Comparison of ENCODE assay signal across 10 cellular contexts in genomic region chr3:115657168-115657567, GRCh38. TPM values are rescaled to one million over a fixed set of nuclear protein-coding genes. Genes with fewer than 3 reads are reported as not detected.
DNase-seq lines count a peak whose midpoint lies in the region; ATAC-seq lines count a peak whose summit lies in the region.
"Had no signal": no experiment of that assay in that cellular context is flagged by ENCODE, and none has a peak within 500 bp of the region (broad histone marks: within the 10 kb centered on the region; RNA-seq: fewer than 3 reads in every experiment).

No MANE protein-coding gene starts in this region.

- H3K4me1 Mint-ChIP-seq in activated CD4-positive, alpha-beta T cell treated with anti-CD3 and anti-CD28 coated beads, Interleukin-2, amount 10 ng/mL, durations not matched to agents 24 days and 14 days, result peaks cover 20% of the 10 kb centered on the region
- peaks cover 25% of the 10 kb centered on the region for H3K4me1 Mint-ChIP-seq in central memory CD8-positive, alpha-beta T cell

- H3K9me3 ChIP-seq in HAP-1, result no peaks in the 10 kb centered on the region

- H3K9me3 Mint-ChIP-seq in activated CD4-positive, alpha-beta T cell treated with anti-CD3 and anti-CD28 coated beads, Interleukin-2, amount 10 ng/mL, durations not matched to agents 24 days and 14 days, result no peaks in the 10 kb centered on the region
- H3K9me3 Mint-ChIP-seq in central memory CD8-positive, alpha-beta T cell, result no peaks in the 10 kb centered on the region

- H3K27ac ChIP-seq in rectal smooth muscle tissue (ENCODE audit: low read depth, low read length), result peak overlapping the region; percentile 85

- no peaks in the 10 kb centered on the region for H3K27me3 ChIP-seq in rectal smooth muscle tissue (ENCODE audit: control insufficient read depth, insufficient read depth, low read length)
- H3K27me3 ChIP-seq in HAP-1 (ENCODE audit: low read depth), result no peaks in the 10 kb centered on the region

- no peak overlapping the region for H3K27ac Mint-ChIP-seq in activated CD4-positive, alpha-beta T cell treated with anti-CD3 and anti-CD28 coated beads, Interleukin-2, amount 10 ng/mL, durations not matched to agents 24 days and 14 days
- peak overlapping the region; percentile 54 for H3K27ac Mint-ChIP-seq in central memory CD8-positive, alpha-beta T cell (ENCODE audit: low read depth)

- peak; percentile 49 for DNase-seq in activated CD4-positive, alpha-beta T cell treated with anti-CD3 and anti-CD28 coated beads, Interleukin-2, amount 10 ng/mL, durations not matched to agents 24 days and 14 days
- no peak for DNase-seq in activated CD4-positive, alpha-beta T cell treated with anti-CD3 and anti-CD28 coated beads for 48 hours
- DNase-seq in NAMALWA (ENCODE audit: low spot score) (peak; percentile 7), D341Med (ENCODE audit: low spot score) (no peak), HAP-1 (ENCODE audit: low spot score in 2 of 2) (no peak), NCI-H2227 treated with DMSO at 0.1 percent for 48 hours (lab: John Stamatoyannopoulos, UW) (no peak)
- no peak for DNase-seq in central memory CD8-positive, alpha-beta T cell (ENCODE audit: low spot score in 2 of 2)
- DNase-seq: MV-4-11 had no signal

- no peaks in the 10 kb centered on the region for H3K36me3 Mint-ChIP-seq in activated CD4-positive, alpha-beta T cell treated with anti-CD3 and anti-CD28 coated beads, Interleukin-2, amount 10 ng/mL, durations not matched to agents 24 days and 14 days (ENCODE audit: low read depth)
- peaks cover 3% of the 10 kb centered on the region for H3K36me3 Mint-ChIP-seq in central memory CD8-positive, alpha-beta T cell (ENCODE audit: insufficient read depth)

- peaks cover 6% of the 10 kb centered on the region for H3K4me1 ChIP-seq in rectal smooth muscle tissue (ENCODE audit: control insufficient read depth, insufficient read depth, low read length)
- peaks cover 23% of the 10 kb centered on the region for H3K4me1 ChIP-seq in HAP-1

- H3K4me3 Mint-ChIP-seq in activated CD4-positive, alpha-beta T cell treated with anti-CD3 and anti-CD28 coated beads, Interleukin-2, amount 10 ng/mL, durations not matched to agents 24 days and 14 days, result peak overlapping the region; percentile 29
- peak overlapping the region; percentile 19 for H3K4me3 Mint-ChIP-seq in central memory CD8-positive, alpha-beta T cell

- intact Hi-C loops in activated CD4-positive, alpha-beta T cell treated with anti-CD3 and anti-CD28 coated beads, Interleukin-2, amount 10 ng/mL, durations not matched to agents 24 days and 14 days (cut with micrococcal nuclease), result no loop called here

- peaks cover 4% of the 10 kb centered on the region for H3K27me3 Mint-ChIP-seq in activated CD4-positive, alpha-beta T cell treated with anti-CD3 and anti-CD28 coated beads, Interleukin-2, amount 10 ng/mL, durations not matched to agents 24 days and 14 days
- H3K27me3 Mint-ChIP-seq in central memory CD8-positive, alpha-beta T cell, result no peaks in the 10 kb centered on the region

- H3K36me3 ChIP-seq in rectal smooth muscle tissue (ENCODE audit: control insufficient read depth, insufficient read depth, low read length), result no peaks in the 10 kb centered on the region
- H3K36me3 ChIP-seq in HAP-1 (replicated peaks), result no peaks in the 10 kb centered on the region

- H3K4me3 ChIP-seq in rectal smooth muscle tissue (ENCODE audit: low read length), result no peak overlapping the region
- no peak overlapping the region for H3K4me3 ChIP-seq in HAP-1

- ATAC-seq in central memory CD8-positive, alpha-beta T cell (replicated peaks; ENCODE audit: extremely low read depth, poor library complexity, severe bottlenecking), result no peak

- in situ Hi-C loops in HAP-1 (cut with MboI; ENCODE audit: low sequenced_read_pairs), result no loop called here

- no peak overlapping the region for H3K9ac ChIP-seq in rectal smooth muscle tissue (ENCODE audit: low read length)

RNA-seq across cellular contexts. Expression of gene GAP43, which starts 33.9 kb away (rescaled TPM):
- not detected in 2 replicates for total RNA-seq in activated CD4-positive, alpha-beta T cell treated with anti-CD3 and anti-CD28 coated beads, Interleukin-2, amount 10 ng/mL, durations not matched to agents 24 days and 14 days
- total RNA-seq: bronchial epithelial cell had no signal

Comparison
In these comparisons a context has a peak if more than half of its experiments do, and no peak if none do; other contexts are left out.
1. DNase-seq: peak in activated CD4-positive, alpha-beta T cell treated with anti-CD3 and anti-CD28 coated beads, Interleukin-2, amount 10 ng/mL, durations not matched to agents 24 days and 14 days (single experiment) and NAMALWA (single experiment); none in activated CD4-positive, alpha-beta T cell treated with anti-CD3 and anti-CD28 coated beads for 48 hours (single experiment), central memory CD8-positive, alpha-beta T cell (0 of 2), D341Med (single experiment), HAP-1 (0 of 2) and NCI-H2227 treated with DMSO at 0.1 percent for 48 hours (single experiment).